12 cellular contexts compared by ENCODE assay signal in genomic region chr12:7781274-7781673, GRCh38. TPM values are rescaled to one million over a fixed set of nuclear protein-coding genes. Genes with fewer than 3 reads are reported as not detected.
"Had no signal": no experiment of that assay in that cellular context is flagged by ENCODE, and none has a peak within 500 bp of the region (broad histone marks: within the 10 kb centered on the region; RNA-seq: fewer than 3 reads in every experiment).

No MANE protein-coding gene starts in this region.

- FAIRE-seq: H1, H54 had no signal

- H3K36me3 ChIP-seq: HAP-1 had no signal

- H3K4me1 ChIP-seq: HAP-1 had no signal

- H3K9ac ChIP-seq: GM23248 had no signal

- DNase-seq: GM23248, GOT3, H7, H9, HCEC 1CT, HFFc6 had no signal

- H2AFZ ChIP-seq: GM23248, GM23338 had no signal

- H3K4me3 ChIP-seq: GM23248, GM23338, HAP-1 had no signal

- H3K27ac ChIP-seq: GM23248 had no signal

- H3K9me3 ChIP-seq: HAP-1 had no signal

- ATAC-seq: GM23338, HCT116 had no signal

- H3K4me2 ChIP-seq: GM23338 had no signal

RNA-seq across cellular contexts. Expression of gene NANOG, which starts 7.9 kb away (rescaled TPM):
- total RNA-seq: GM23248, H4, HFFc6 had no signal

RNA-seq across cellular contexts. Expression of gene NANOGNB, which starts 16.3 kb away (rescaled TPM):
- total RNA-seq: GM23248, GM23338, H1, H4, H7, H9, HFFc6 had no signal
- polyA plus RNA-seq: GM23248, GM23338, H1 had no signal

RNA-seq across cellular contexts. Expression of gene CLEC4C, which starts 34.1 kb away (rescaled TPM):
- total RNA-seq: GM23248, GM23338, H4, HFFc6 had no signal
- polyA plus RNA-seq: GM23248, GM23338, H1 had no signal
